Comparison of ENCODE assay signal across 8 cellular contexts in genomic region chr2:64019083-64019974, GRCh38. TPM values are rescaled to one million over a fixed set of nuclear protein-coding genes. Genes with fewer than 3 reads are reported as not detected.
DNase-seq lines count a peak whose midpoint lies in the region; ATAC-seq lines count a peak whose summit lies in the region.

Gene VPS54, minus strand, starts transcription at chr2:64019428. Its CDS starts 35,429 bp downstream, at chr2:63983999.

- no peaks in the 10 kb centered on the region for H3K9me3 Mint-ChIP-seq in activated CD8-positive, alpha-beta T cell treated with anti-CD3 and anti-CD28 coated beads, Interleukin-2, amount 10 ng/mL, durations not matched to agents 7 days and 5 days (ENCODE audit: insufficient read depth)

- peaks cover 6% of the 10 kb centered on the region for H3K4me1 ChIP-seq in effector memory CD4-positive, alpha-beta T cell (ENCODE audit: control insufficient read depth, insufficient read depth, low read length, poor library complexity, severe bottlenecking)
- peaks cover 2% of the 10 kb centered on the region for H3K4me1 ChIP-seq in mesenchymal stem cell (ENCODE audit: control insufficient read depth, insufficient read depth, low read depth, low read length)

- H3K9ac ChIP-seq in mesenchymal stem cell (ENCODE audit: low read length) = peak within 1 kb of the TSS; percentile 98

- peak within 1 kb of the TSS; percentile 36 to 77 for H3K14ac ChIP-seq in mesenchymal stem cell (ENCODE audit: low read length in 2 of 2)

- peak within 1 kb of the TSS; percentile 99 for H3K4me3 Mint-ChIP-seq in activated CD8-positive, alpha-beta T cell treated with anti-CD3 and anti-CD28 coated beads, Interleukin-2, amount 10 ng/mL, durations not matched to agents 7 days and 5 days

- H3K36me3 Mint-ChIP-seq in activated CD8-positive, alpha-beta T cell treated with anti-CD3 and anti-CD28 coated beads, Interleukin-2, amount 10 ng/mL, durations not matched to agents 7 days and 5 days (ENCODE audit: low read depth) = peaks cover 14% of the 10 kb centered on the region

- peak within 1 kb of the TSS; percentile 95 for H2BK5ac ChIP-seq in mesenchymal stem cell (ENCODE audit: low read depth, low read length, poor library complexity, severe bottlenecking)

- peak within 1 kb of the TSS; percentile 94 for H4K91ac ChIP-seq in mesenchymal stem cell (ENCODE audit: low read length)

- POLR2A ChIA-PET in activated CD8-positive, alpha-beta T cell treated with anti-CD3 and anti-CD28 coated beads, Interleukin-2, amount 10 ng/mL, durations not matched to agents 7 days and 5 days (lab: Charles Lee) = interaction anchor here (0.7 to 1.0 kb wide), 3 partner anchors 30 to 178 kb away, joined by 3 to 4 read pairs (median 3); partner anchors contain the start of gene UGP2

- H3K4me2 ChIP-seq in mesenchymal stem cell (ENCODE audit: low read length, poor library complexity, severe bottlenecking) = peak within 1 kb of the TSS; percentile 83

- no peaks in the 10 kb centered on the region for H3K27me3 Mint-ChIP-seq in activated CD8-positive, alpha-beta T cell treated with anti-CD3 and anti-CD28 coated beads, Interleukin-2, amount 10 ng/mL, durations not matched to agents 7 days and 5 days (ENCODE audit: low read depth)

- H3K27ac ChIP-seq in effector memory CD4-positive, alpha-beta T cell (ENCODE audit: insufficient read depth, low read length, poor library complexity, severe bottlenecking) = peak within 1 kb of the TSS; percentile 69
- peak within 1 kb of the TSS; percentile 89 for H3K27ac ChIP-seq in mesenchymal stem cell (ENCODE audit: low read length, poor library complexity, severe bottlenecking)

- no peaks in the 10 kb centered on the region for H3K36me3 ChIP-seq in effector memory CD4-positive, alpha-beta T cell (ENCODE audit: control insufficient read depth, insufficient read depth, low read length)
- H3K36me3 ChIP-seq in mesenchymal stem cell (ENCODE audit: control insufficient read depth in 1 of 2, insufficient read depth in 2 of 2, low read depth in 1 of 2, low read length in 2 of 2) = no peaks in the 10 kb centered on the region

- peak within 1 kb of the TSS; percentile 97 for H3K27ac Mint-ChIP-seq in activated CD8-positive, alpha-beta T cell treated with anti-CD3 and anti-CD28 coated beads, Interleukin-2, amount 10 ng/mL, durations not matched to agents 7 days and 5 days

- ATAC-seq in HG02884 (IDR thresholded peaks at IDR 0.05; ENCODE audit: unreplicated experiment) = peak; percentile 54
- ATAC-seq in activated CD8-positive, alpha-beta T cell treated with anti-CD3 and anti-CD28 coated beads, Interleukin-2, amount 10 ng/mL, durations not matched to agents 7 days and 5 days = peak; percentile 76

- H3K79me1 ChIP-seq in mesenchymal stem cell (replicated peaks; ENCODE audit: low read length, poor library complexity, severe bottlenecking) = no peaks in the 10 kb centered on the region

- peak within 1 kb of the TSS; percentile 85 for H3K4me3 ChIP-seq in effector memory CD4-positive, alpha-beta T cell (ENCODE audit: insufficient read depth, low read depth, low read length, poor library complexity, severe bottlenecking)
- H3K4me3 ChIP-seq in mesenchymal stem cell (ENCODE audit: insufficient read depth in 1 of 2, low read depth in 1 of 2, low read length in 2 of 2) = peak within 1 kb of the TSS; percentile 83 to 89

- peak within 1 kb of the TSS; percentile 98 for H3K18ac ChIP-seq in mesenchymal stem cell (ENCODE audit: low read depth in 1 of 2, low read length in 2 of 2)

- no peaks in the 10 kb centered on the region for H3K27me3 ChIP-seq in effector memory CD4-positive, alpha-beta T cell (replicated peaks; ENCODE audit: control insufficient read depth, insufficient read depth, low read length, poor library complexity, severe bottlenecking)
- H3K27me3 ChIP-seq in mesenchymal stem cell (ENCODE audit: control insufficient read depth in 1 of 2, insufficient read depth in 1 of 2, low read length in 2 of 2) = no peaks in the 10 kb centered on the region

- peak within 1 kb of the TSS; percentile 60 to 84 for H2BK12ac ChIP-seq in mesenchymal stem cell (ENCODE audit: low read length in 2 of 2)

- peak within 1 kb of the TSS; percentile 98 for H2BK120ac ChIP-seq in mesenchymal stem cell (ENCODE audit: low read depth, low read length)

- DNase-seq in NOMO-1 (lab: John Stamatoyannopoulos, UW; ENCODE audit: unreplicated experiment in 2 of 2) (peak; percentile 37 to 43), NOMO-1 treated with dmso at 0.1 percent for 144 hours (lab: John Stamatoyannopoulos, UW; ENCODE audit: unreplicated experiment) (no peak), NCI-H460 (ENCODE audit: extremely low read depth, low read depth) (peak; percentile 27), mesenchymal stem cell (peak; percentile 74)
- DNase-seq in activated CD8-positive, alpha-beta T cell treated with anti-CD3 and anti-CD28 coated beads, Interleukin-2, amount 10 ng/mL, durations not matched to agents 7 days and 5 days = peak; percentile 63
- peak; percentile 33 to 45 (median 36) for DNase-seq in effector memory CD4-positive, alpha-beta T cell
- peak; percentile 25 for DNase-seq in stimulated activated CD8-positive, alpha-beta memory T cell treated with anti-CD3 and anti-CD28 coated beads, Interleukin-12 subunit alpha, Interleukin-12 subunit beta, amount 100 ng/mL, for 1 hour (ENCODE audit: low read depth)

- CTCF ChIA-PET in activated CD8-positive, alpha-beta T cell treated with anti-CD3 and anti-CD28 coated beads, Interleukin-2, amount 10 ng/mL, durations not matched to agents 7 days and 5 days (lab: Charles Lee) = interaction anchor here (1.1 to 1.4 kb wide), 3 partner anchors 30 to 469 kb away, joined by 3 to 5 read pairs (median 4); no protein-coding TSS in a partner anchor

- WGBS in mesenchymal stem cell = 2% methylated on average over 47 of the region's 77 CpGs

- H2AFZ ChIP-seq in mesenchymal stem cell (ENCODE audit: low read depth, low read length) = peak within 1 kb of the TSS; percentile 36

- H3K9me3 ChIP-seq in effector memory CD4-positive, alpha-beta T cell (ENCODE audit: control insufficient read depth, low read length) = no peaks in the 10 kb centered on the region
- H3K9me3 ChIP-seq in mesenchymal stem cell (ENCODE audit: control insufficient read depth, low read length) = no peaks in the 10 kb centered on the region

- H4K8ac ChIP-seq in mesenchymal stem cell (ENCODE audit: low read length) = peak within 1 kb of the TSS; percentile 98

- H2AK5ac ChIP-seq in mesenchymal stem cell (ENCODE audit: low read length, severe bottlenecking) = peak within 1 kb of the TSS; percentile 56

- H3K4ac ChIP-seq in mesenchymal stem cell (ENCODE audit: low read depth in 1 of 2, low read length in 2 of 2) = peak within 1 kb of the TSS; percentile 95 to 97

- peak within 1 kb of the TSS; percentile 99 for H2BK15ac ChIP-seq in mesenchymal stem cell (ENCODE audit: low read depth, poor library complexity, severe bottlenecking)

- peaks cover 37% of the 10 kb centered on the region for H3K4me1 Mint-ChIP-seq in activated CD8-positive, alpha-beta T cell treated with anti-CD3 and anti-CD28 coated beads, Interleukin-2, amount 10 ng/mL, durations not matched to agents 7 days and 5 days (ENCODE audit: low read depth)

- H3K23ac ChIP-seq in mesenchymal stem cell (ENCODE audit: low read length in 2 of 2) = peak within 1 kb of the TSS; percentile 59 to 90

RNA-seq across cellular contexts. Expression of gene VPS54, which starts in this region (rescaled TPM):
- 22.5 and 23.1 TPM in 2 replicates for total RNA-seq in NCI-H460 (2014; rRNA removed; shearing (Covaris generic))
- polyA plus RNA-seq in NCI-H460 (2014; cell fraction: nucleus; rRNA removed) = 17.1 and 27.2 TPM in 2 replicates
- total RNA-seq in activated CD8-positive, alpha-beta T cell treated with anti-CD3 and anti-CD28 coated beads, Interleukin-2, amount 10 ng/mL, durations not matched to agents 7 days and 5 days = 10 to 100 TPM; 13.4 to 14.3 TPM
- 14.1 TPM for polyA plus RNA-seq in mesenchymal stem cell (2013, experiment 1 of 2)
- 15.1 TPM for polyA plus RNA-seq in mesenchymal stem cell (2013, experiment 2 of 2)
